Comparison of ENCODE assay signal across 1 cellular context in genomic region chr9:137493163-137494103, GRCh38.
TF ChIP-seq lines count a peak whose summit lies in the region.

No MANE protein-coding gene starts in this region.

TF ChIP-seq in H1, 55 proteins besides CTCF, POLR2A, EP300 and RAD21:
- TF ChIP-seq BRCA1 (IDR thresholded peaks at IDR 0.05; ENCODE audit: low read depth, low read length), result no peak
- no peak for TF ChIP-seq RXRA (IDR thresholded peaks at IDR 0.05; ENCODE audit: insufficient read depth, low read depth, low read length)
- no peak for TF ChIP-seq EZH2 (IDR thresholded peaks at IDR 0.05; ENCODE audit: low read depth, low read length, severe bottlenecking)
- TF ChIP-seq YY1 (IDR thresholded peaks at IDR 0.05; ENCODE audit: low read depth, low read length), result no peak
- TF ChIP-seq, protein P1, sequence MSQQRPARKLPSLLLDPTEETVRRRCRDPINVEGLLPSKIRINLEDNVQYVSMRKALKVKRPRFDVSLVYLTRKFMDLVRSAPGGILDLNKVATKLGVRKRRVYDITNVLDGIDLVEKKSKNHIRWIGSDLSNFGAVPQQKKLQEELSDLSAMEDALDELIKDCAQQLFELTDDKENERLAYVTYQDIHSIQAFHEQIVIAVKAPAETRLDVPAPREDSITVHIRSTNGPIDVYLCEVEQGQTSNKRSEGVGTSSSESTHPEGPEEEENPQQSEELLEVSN (IDR thresholded peaks at IDR 0.05), result no peak
- TF ChIP-seq TEAD4 (IDR thresholded peaks at IDR 0.05; ENCODE audit: low read depth, low read length), result no peak
- TF ChIP-seq KDM4A (IDR thresholded peaks at IDR 0.05; ENCODE audit: low read depth, low read length, severe bottlenecking), result no peak
- TF ChIP-seq MAFK (IDR thresholded peaks at IDR 0.05; ENCODE audit: low read depth, low read length), result no peak
- no peak for TF ChIP-seq ZNF274 (IDR thresholded peaks at IDR 0.05; ENCODE audit: borderline replicate concordance, extremely low read depth, low read length)
- no peak for TF ChIP-seq SIX5 (IDR thresholded peaks at IDR 0.05; ENCODE audit: low read depth, low read length)
- TF ChIP-seq SIN3A (conservative IDR thresholded peaks at IDR 0.05 in 1 of 2, IDR thresholded peaks at IDR 0.05 in 1 of 2; ENCODE audit: low read depth in 1 of 2, low read length in 2 of 2), result no peak
- no peak for TF ChIP-seq KDM1A (IDR thresholded peaks at IDR 0.05; ENCODE audit: borderline replicate concordance, low read length)
- no peak for TF ChIP-seq CTBP2 (IDR thresholded peaks at IDR 0.05; ENCODE audit: borderline replicate concordance, insufficient read depth, insufficient read length, low read length)
- TF ChIP-seq SP1 (IDR thresholded peaks at IDR 0.05; ENCODE audit: low read depth, low read length), result no peak
- no peak for TF ChIP-seq NANOG (IDR thresholded peaks at IDR 0.05; ENCODE audit: insufficient read depth, low read depth, low read length, poor library complexity, severe bottlenecking)
- no peak for TF ChIP-seq NRF1 (IDR thresholded peaks at IDR 0.05; ENCODE audit: low read depth, low read length)
- TF ChIP-seq POLR2AphosphoS5 (IDR thresholded peaks at IDR 0.05; ENCODE audit: low read depth, low read length), result no peak
